2 cellular contexts compared by ENCODE assay signal in the genomic region with DNA sequence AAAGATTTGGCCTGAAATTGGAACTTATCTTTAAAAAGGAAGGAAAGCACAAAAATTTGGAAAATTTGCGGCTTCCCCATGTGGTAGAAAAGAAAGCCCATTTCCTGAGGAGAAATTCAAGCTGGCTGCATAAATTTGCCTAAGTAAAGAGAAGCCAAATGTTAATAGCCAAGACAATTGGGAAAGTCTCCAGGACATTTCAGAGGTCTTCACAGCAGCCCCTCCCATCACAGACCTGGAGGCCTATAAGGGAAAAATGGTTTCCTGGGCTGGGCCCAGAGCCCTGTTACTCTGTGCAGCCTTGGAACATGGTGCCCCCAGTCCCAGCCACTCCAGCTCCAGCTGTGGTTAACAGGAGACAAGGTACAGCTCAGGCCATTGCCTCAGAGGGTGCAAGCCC.
TF ChIP-seq lines count a peak whose summit lies in the region.

No MANE protein-coding gene starts in this region.

TF ChIP-seq in GM23338, 12 proteins besides CTCF, POLR2A, EP300 and RAD21:
- TF ChIP-seq EZH2phosphoT487 (IDR thresholded peaks at IDR 0.05; ENCODE audit: unreplicated experiment) (no peak), ZNF331 (CRISPR knock-in tag; IDR thresholded peaks at IDR 0.05; ENCODE audit: low read depth) (no peak), STAT1 (IDR thresholded peaks at IDR 0.05; ENCODE audit: unreplicated experiment) (no peak), ZNF114 (CRISPR knock-in tag; IDR thresholded peaks at IDR 0.05) (no peak), CREB1 (CRISPR knock-in tag; IDR thresholded peaks at IDR 0.05; ENCODE audit: low read depth) (no peak), EZH2 (IDR thresholded peaks at IDR 0.05; ENCODE audit: low read depth, unreplicated experiment) (no peak), NANOG (IDR thresholded peaks at IDR 0.05; ENCODE audit: borderline replicate concordance) (no peak), JUNB (IDR thresholded peaks at IDR 0.05; ENCODE audit: unreplicated experiment) (no peak), POLR2AphosphoS5 (IDR thresholded peaks at IDR 0.05; ENCODE audit: low read depth) (no peak)
- TF ChIP-seq, protein P1, sequence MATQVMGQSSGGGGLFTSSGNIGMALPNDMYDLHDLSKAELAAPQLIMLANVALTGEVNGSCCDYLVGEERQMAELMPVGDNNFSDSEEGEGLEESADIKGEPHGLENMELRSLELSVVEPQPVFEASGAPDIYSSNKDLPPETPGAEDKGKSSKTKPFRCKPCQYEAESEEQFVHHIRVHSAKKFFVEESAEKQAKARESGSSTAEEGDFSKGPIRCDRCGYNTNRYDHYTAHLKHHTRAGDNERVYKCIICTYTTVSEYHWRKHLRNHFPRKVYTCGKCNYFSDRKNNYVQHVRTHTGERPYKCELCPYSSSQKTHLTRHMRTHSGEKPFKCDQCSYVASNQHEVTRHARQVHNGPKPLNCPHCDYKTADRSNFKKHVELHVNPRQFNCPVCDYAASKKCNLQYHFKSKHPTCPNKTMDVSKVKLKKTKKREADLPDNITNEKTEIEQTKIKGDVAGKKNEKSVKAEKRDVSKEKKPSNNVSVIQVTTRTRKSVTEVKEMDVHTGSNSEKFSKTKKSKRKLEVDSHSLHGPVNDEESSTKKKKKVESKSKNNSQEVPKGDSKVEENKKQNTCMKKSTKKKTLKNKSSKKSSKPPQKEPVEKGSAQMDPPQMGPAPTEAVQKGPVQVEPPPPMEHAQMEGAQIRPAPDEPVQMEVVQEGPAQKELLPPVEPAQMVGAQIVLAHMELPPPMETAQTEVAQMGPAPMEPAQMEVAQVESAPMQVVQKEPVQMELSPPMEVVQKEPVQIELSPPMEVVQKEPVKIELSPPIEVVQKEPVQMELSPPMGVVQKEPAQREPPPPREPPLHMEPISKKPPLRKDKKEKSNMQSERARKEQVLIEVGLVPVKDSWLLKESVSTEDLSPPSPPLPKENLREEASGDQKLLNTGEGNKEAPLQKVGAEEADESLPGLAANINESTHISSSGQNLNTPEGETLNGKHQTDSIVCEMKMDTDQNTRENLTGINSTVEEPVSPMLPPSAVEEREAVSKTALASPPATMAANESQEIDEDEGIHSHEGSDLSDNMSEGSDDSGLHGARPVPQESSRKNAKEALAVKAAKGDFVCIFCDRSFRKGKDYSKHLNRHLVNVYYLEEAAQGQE (IDR thresholded peaks at IDR 0.05; ENCODE audit: unreplicated experiment) = no peak
- TF ChIP-seq, protein P2, sequence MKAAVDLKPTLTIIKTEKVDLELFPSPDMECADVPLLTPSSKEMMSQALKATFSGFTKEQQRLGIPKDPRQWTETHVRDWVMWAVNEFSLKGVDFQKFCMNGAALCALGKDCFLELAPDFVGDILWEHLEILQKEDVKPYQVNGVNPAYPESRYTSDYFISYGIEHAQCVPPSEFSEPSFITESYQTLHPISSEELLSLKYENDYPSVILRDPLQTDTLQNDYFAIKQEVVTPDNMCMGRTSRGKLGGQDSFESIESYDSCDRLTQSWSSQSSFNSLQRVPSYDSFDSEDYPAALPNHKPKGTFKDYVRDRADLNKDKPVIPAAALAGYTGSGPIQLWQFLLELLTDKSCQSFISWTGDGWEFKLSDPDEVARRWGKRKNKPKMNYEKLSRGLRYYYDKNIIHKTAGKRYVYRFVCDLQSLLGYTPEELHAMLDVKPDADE (IDR thresholded peaks at IDR 0.05) = no peak

TF ChIP-seq in H1, 55 proteins besides CTCF, POLR2A, EP300 and RAD21:
- TF ChIP-seq TAF7 (optimal IDR thresholded peaks at IDR 0.05; ENCODE audit: borderline replicate concordance, low read depth, low read length) (no peak), FOSL1 (IDR thresholded peaks at IDR 0.05; ENCODE audit: insufficient read depth, low read depth, low read length) (no peak), KDM1A (IDR thresholded peaks at IDR 0.05; ENCODE audit: borderline replicate concordance, low read length) (no peak), RXRA (IDR thresholded peaks at IDR 0.05; ENCODE audit: insufficient read depth, low read depth, low read length) (no peak)
